8 cellular contexts compared by ENCODE assay signal in the genomic region with DNA sequence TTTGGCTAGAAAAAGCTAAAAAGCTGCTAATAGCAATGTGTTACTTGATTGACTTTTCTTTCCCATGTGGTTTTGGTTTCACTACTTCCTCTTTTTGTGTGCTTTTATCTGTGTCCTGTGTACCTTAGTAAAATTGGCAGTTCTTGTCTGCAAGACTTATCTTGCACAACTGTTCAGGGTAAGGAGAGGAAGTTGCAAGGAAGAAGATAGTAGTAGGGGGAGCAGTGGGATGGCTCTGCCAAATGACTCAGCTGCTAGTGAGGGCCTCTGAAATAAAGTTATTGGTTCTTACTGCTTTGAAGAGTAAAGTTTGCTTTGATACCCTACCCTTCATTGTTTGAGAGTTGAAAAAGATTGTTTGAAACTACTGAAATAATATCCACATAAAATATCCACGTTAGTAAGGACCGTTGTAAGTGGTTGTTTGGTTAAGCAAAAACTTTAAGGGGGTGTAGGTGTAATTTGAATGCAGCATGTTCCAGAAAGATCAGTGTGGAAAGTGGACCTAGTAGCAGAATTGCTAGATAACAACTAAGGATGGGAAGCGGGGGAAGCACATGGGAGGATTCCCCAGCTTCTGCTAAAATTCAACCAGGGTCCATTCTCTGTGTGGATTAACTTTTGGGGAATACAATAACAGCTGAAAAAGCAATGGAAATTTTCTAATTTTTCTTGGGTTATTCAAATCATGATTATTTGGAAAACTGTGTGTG.
DNase-seq lines count a peak whose midpoint lies in the region; ATAC-seq and TF ChIP-seq lines count a peak whose summit lies in the region.

No MANE protein-coding gene starts in this region.

- POLR2A ChIA-PET in SK-N-SH (lab: Yijun Ruan, JAX): no interaction called here

- CTCF ChIA-PET in SK-N-SH (lab: Yijun Ruan, JAX): interaction anchor here (1.6 to 3.0 kb wide), 3 partner anchors 13 to 49 kb away, joined by 3 to 9 read pairs (median 7); no protein-coding TSS in a partner anchor

- H3F3A ChIP-seq in SK-N-SH (replicated peaks; ENCODE audit: insufficient read depth): peaks cover 18% of the 10 kb centered on the region

- DNase-seq in SK-N-SH: no peak
- no peak for DNase-seq in right cardiac atrium
- no peak for DNase-seq in activated CD4-positive, alpha-beta T cell treated with anti-CD3 and anti-CD28 coated beads, Interleukin-2, amount 50 U/mL, for 1 hour
- no peak for DNase-seq in NCI-H82 treated with DMSO at 0.1 percent for 48 hours (lab: John Stamatoyannopoulos, UW; ENCODE audit: unreplicated experiment)
- DNase-seq in NCI-H1694 (lab: John Stamatoyannopoulos, UW): no peak
- DNase-seq in NCI-H1930 (lab: John Stamatoyannopoulos, UW): no peak

- H3K27me3 ChIP-seq in SK-N-SH (ENCODE audit: insufficient read depth): no peaks in the 10 kb centered on the region
- H3K27me3 ChIP-seq in right cardiac atrium (ENCODE audit: control insufficient read depth, insufficient read depth): no peaks in the 10 kb centered on the region

- H4K20me1 ChIP-seq in SK-N-SH (ENCODE audit: insufficient read depth): no peaks in the 10 kb centered on the region

- ATAC-seq in GM18867 (IDR thresholded peaks at IDR 0.05; ENCODE audit: unreplicated experiment) (peak; percentile 87), HG03039 (IDR thresholded peaks at IDR 0.05; ENCODE audit: unreplicated experiment) (peak; percentile 81), right cardiac atrium (peak; percentile 89 to 94)

- H3K4me3 ChIP-seq in SK-N-SH (ENCODE audit: low read depth in 2 of 2, low read length in 1 of 2) (no peak overlapping the region), right cardiac atrium (ENCODE audit: low read length) (no peak overlapping the region)

- no peak overlapping the region for H2AFZ ChIP-seq in SK-N-SH (ENCODE audit: low read depth)

- H3K4me2 ChIP-seq in SK-N-SH: no peak overlapping the region

- H3K9ac ChIP-seq in SK-N-SH: no peak overlapping the region

- intact Hi-C loops in right cardiac atrium (cut with DNase I): no loop called here

- WGBS in SK-N-SH (ENCODE audit: low lambda C conversion rate): 93% methylated on average over 3 of the region's 3 CpGs
- 63% methylated on average over 3 of the region's 3 CpGs for WGBS in right cardiac atrium

- H3K9me3 ChIP-seq in SK-N-SH: no peaks in the 10 kb centered on the region
- H3K9me3 ChIP-seq in right cardiac atrium (ENCODE audit: control insufficient read depth, low read length): no peaks in the 10 kb centered on the region

- TF ChIP-seq RAD21 in SK-N-SH (IDR thresholded peaks at IDR 0.05; ENCODE audit: low read length): no peak

- H3K27ac ChIP-seq in SK-N-SH (ENCODE audit: low read depth in 2 of 2, low read length in 1 of 2): peak overlapping the region in 1 of 2 experiments; percentile 37; a peak in 1 of 4 replicates
- H3K27ac ChIP-seq in right cardiac atrium (ENCODE audit: low read length): no peak overlapping the region

- no peak for TF ChIP-seq CTCF in SK-N-SH (IDR thresholded peaks at IDR 0.05)

- H3K4me1 ChIP-seq in SK-N-SH (ENCODE audit: control insufficient read depth in 1 of 2, insufficient read depth in 2 of 2, low read depth in 1 of 2, low read length in 1 of 2) (peaks cover 0 to 5% of the 10 kb centered on the region in 2 experiments; a peak in 1 of 4 replicates), right cardiac atrium (ENCODE audit: control insufficient read depth, insufficient read depth, low read length) (no peaks in the 10 kb centered on the region)

- TF ChIP-seq EP300 in SK-N-SH (IDR thresholded peaks at IDR 0.05; ENCODE audit: borderline replicate concordance in 1 of 2, low read depth in 1 of 2, low read length in 1 of 2): no peak

- H3K36me3 ChIP-seq in SK-N-SH (replicated peaks in 1 of 2; ENCODE audit: control insufficient read depth in 1 of 2, insufficient read depth in 2 of 2, low read length in 1 of 2): peaks cover 36 to 52% of the 10 kb centered on the region in 2 experiments

- no peaks in the 10 kb centered on the region for H3K9me2 ChIP-seq in SK-N-SH

- H3K79me2 ChIP-seq in SK-N-SH (ENCODE audit: insufficient read depth): peaks cover 29% of the 10 kb centered on the region

TF ChIP-seq in SK-N-SH, 30 proteins besides CTCF, POLR2A, EP300 and RAD21:
- TF ChIP-seq TCF12 (IDR thresholded peaks at IDR 0.05) (no peak), FOSL2 (IDR thresholded peaks at IDR 0.05; ENCODE audit: borderline replicate concordance, low read depth) (peak; percentile 40; the same call in 1 of the 2 replicates)
